Comparison of ENCODE assay signal across 8 cellular contexts in the genomic region with DNA sequence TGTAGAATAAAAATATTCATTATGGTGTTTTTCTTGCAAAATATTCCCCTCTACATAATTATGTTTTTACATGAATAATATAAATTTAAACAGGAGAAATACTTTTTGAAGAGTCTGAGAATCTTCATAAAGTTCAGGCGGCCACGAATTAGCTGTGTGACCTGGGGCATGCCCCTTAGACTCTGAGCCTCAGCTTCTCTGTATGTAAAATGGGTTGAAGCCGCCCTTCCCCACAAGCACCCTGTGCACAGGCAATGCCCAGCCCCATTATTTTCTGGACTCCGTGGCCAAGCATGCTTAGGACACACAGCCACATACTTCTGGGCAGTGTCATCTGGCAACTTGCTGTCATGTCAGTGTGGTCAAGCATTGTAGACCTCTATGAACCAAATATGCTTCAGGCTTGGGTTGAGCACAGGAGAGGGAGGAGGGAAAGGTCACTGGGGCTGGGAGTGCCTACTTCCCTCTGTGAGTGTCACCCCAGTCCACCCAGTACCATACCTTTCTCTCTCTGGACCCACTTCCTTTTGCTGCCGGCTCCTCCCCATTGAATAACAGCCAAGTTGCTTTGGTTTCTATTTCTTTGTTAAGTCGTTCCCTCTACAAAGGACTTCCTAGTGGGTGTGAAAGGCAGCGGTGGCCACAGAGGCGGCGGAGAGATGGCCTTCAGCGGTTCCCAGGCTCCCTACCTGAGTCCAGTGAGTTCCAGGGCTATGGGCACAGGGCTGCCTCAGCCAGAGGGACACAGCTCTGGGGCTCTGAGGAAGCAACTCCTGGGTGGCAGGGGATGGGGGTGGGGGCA. TPM values are rescaled to one million over a fixed set of nuclear protein-coding genes. Genes with fewer than 3 reads are reported as not detected.
DNase-seq lines count a peak whose midpoint lies in the region; ATAC-seq and TF ChIP-seq lines count a peak whose summit lies in the region.

Gene LGALS9 (plus strand): TSS at position 582 of the 802 bp plus-strand sequence. CDS start 78 bp downstream, at position 660.

- H3K4me1 Mint-ChIP-seq in activated naive CD8-positive, alpha-beta T cell treated with anti-CD3 and anti-CD28 coated beads, Interleukin-2, amount 10 ng/mL, durations not matched to agents 7 days and 5 days, result peaks cover 56% of the 10 kb centered on the region

- H2AFZ ChIP-seq in osteoblast (ENCODE audit: low read length), result no peak within 1 kb of the TSS

- no peak for TF ChIP-seq CTCF in NB4 (IDR thresholded peaks at IDR 0.05; ENCODE audit: low read depth, low read length)
- no peak for TF ChIP-seq CTCF in subcutaneous adipose tissue (IDR thresholded peaks at IDR 0.05; ENCODE audit: low read depth)
- no peak for TF ChIP-seq CTCF in osteoblast (IDR thresholded peaks at IDR 0.05; ENCODE audit: extremely low read depth, low read depth, low read length)

- no peaks in the 10 kb centered on the region for H3K36me3 ChIP-seq in osteoblast (ENCODE audit: insufficient read depth, low read length)

- H3K4me3 Mint-ChIP-seq in activated naive CD8-positive, alpha-beta T cell treated with anti-CD3 and anti-CD28 coated beads, Interleukin-2, amount 10 ng/mL, durations not matched to agents 7 days and 5 days, result peak within 1 kb of the TSS; percentile 98

- POLR2A ChIA-PET in activated naive CD8-positive, alpha-beta T cell treated with anti-CD3 and anti-CD28 coated beads, Interleukin-2, amount 10 ng/mL, durations not matched to agents 7 days and 5 days (lab: Charles Lee), result interaction anchor here (0.8 to 1.2 kb wide), 3 partner anchors 8 to 337 kb away, joined by 3 to 4 read pairs (median 4); partner anchors contain the start of gene WSB1

- H3K4me1 ChIP-seq in osteoblast (ENCODE audit: insufficient read depth, low read length), result peaks cover 4% of the 10 kb centered on the region

- no peaks in the 10 kb centered on the region for H3K27me3 ChIP-seq in osteoblast (ENCODE audit: insufficient read depth, low read length)

- H3K9me3 Mint-ChIP-seq in activated naive CD8-positive, alpha-beta T cell treated with anti-CD3 and anti-CD28 coated beads, Interleukin-2, amount 10 ng/mL, durations not matched to agents 7 days and 5 days, result no peaks in the 10 kb centered on the region

- no peaks in the 10 kb centered on the region for H4K20me1 ChIP-seq in osteoblast (ENCODE audit: insufficient read depth, low read length)

- no peaks in the 10 kb centered on the region for H3K79me2 ChIP-seq in osteoblast (ENCODE audit: insufficient read depth, low read length)

- no peaks in the 10 kb centered on the region for H3K9me3 ChIP-seq in osteoblast (ENCODE audit: low read depth, low read length)

- no peaks in the 10 kb centered on the region for H3K27me3 Mint-ChIP-seq in activated naive CD8-positive, alpha-beta T cell treated with anti-CD3 and anti-CD28 coated beads, Interleukin-2, amount 10 ng/mL, durations not matched to agents 7 days and 5 days

- no peak within 1 kb of the TSS for H3K27ac ChIP-seq in osteoblast (ENCODE audit: low read depth, low read length)

- ATAC-seq in GM21529 (IDR thresholded peaks at IDR 0.05; ENCODE audit: unreplicated experiment), result peak; percentile 67
- peak; percentile 83 for ATAC-seq in activated naive CD8-positive, alpha-beta T cell treated with anti-CD3 and anti-CD28 coated beads, Interleukin-2, amount 10 ng/mL, durations not matched to agents 7 days and 5 days (ENCODE audit: low read depth)

- DNase-seq in GM04504 (ENCODE audit: low read depth) (peak; percentile 30), NB4 (ENCODE audit: low read depth) (peak; percentile 62), kidney tubule cell (ENCODE audit: low spot score) (peak; percentile 67), middle frontal gyrus (ENCODE audit: extremely low spot score, low spot score) (no peak), osteoblast (ENCODE audit: insufficient read length, low spot score, missing footprints) (no peak)
- DNase-seq in activated naive CD8-positive, alpha-beta T cell treated with anti-CD3 and anti-CD28 coated beads, Interleukin-2, amount 10 ng/mL, durations not matched to agents 7 days and 5 days, result no peak

- peak within 1 kb of the TSS; percentile 9 for H3K4me3 ChIP-seq in NB4 (ENCODE audit: low read depth, low read length)
- H3K4me3 ChIP-seq in osteoblast (ENCODE audit: insufficient read depth, low read length), result no peak within 1 kb of the TSS

- peaks cover 41% of the 10 kb centered on the region for H3K36me3 Mint-ChIP-seq in activated naive CD8-positive, alpha-beta T cell treated with anti-CD3 and anti-CD28 coated beads, Interleukin-2, amount 10 ng/mL, durations not matched to agents 7 days and 5 days

- no peak within 1 kb of the TSS for H3K4me2 ChIP-seq in osteoblast (ENCODE audit: insufficient read depth, low read length)

- no peak for TF ChIP-seq POLR2A in NB4 (IDR thresholded peaks at IDR 0.05; ENCODE audit: extremely low read depth, insufficient read length)

- peak within 1 kb of the TSS; percentile 94 for H3K27ac Mint-ChIP-seq in activated naive CD8-positive, alpha-beta T cell treated with anti-CD3 and anti-CD28 coated beads, Interleukin-2, amount 10 ng/mL, durations not matched to agents 7 days and 5 days

RNA-seq across cellular contexts. Expression of gene LGALS9, which starts in this region (rescaled TPM):
- 100 to 1,000 TPM; 159 to 175 TPM for total RNA-seq in activated naive CD8-positive, alpha-beta T cell treated with anti-CD3 and anti-CD28 coated beads, Interleukin-2, amount 10 ng/mL, durations not matched to agents 7 days and 5 days
- total RNA-seq in subcutaneous adipose tissue (100 to 1,000 TPM in 1 of 4 donors, 10 to 100 TPM in 3; 32.6 to 174 (median 57.1) TPM), osteoblast (1.4 and 4.7 TPM in 2 replicates)

Comparison
In these comparisons a context has a peak if more than half of its experiments do, and no peak if none do; other contexts are left out.
1. DNase-seq: peak in GM04504 (single experiment), NB4 (single experiment) and kidney tubule cell (single experiment); none in activated naive CD8-positive, alpha-beta T cell treated with anti-CD3 and anti-CD28 coated beads, Interleukin-2, amount 10 ng/mL, durations not matched to agents 7 days and 5 days (single experiment), middle frontal gyrus (single experiment) and osteoblast (single experiment).